In genomic region chr17:29623283-29623647, GRCh38 we compare ENCODE assay signal across 1 cellular context.
TF ChIP-seq lines count a peak whose summit lies in the region.

No MANE protein-coding gene starts in this region.

TF ChIP-seq in IMR-90, 13 proteins besides CTCF, POLR2A, EP300 and RAD21:
- TF ChIP-seq MXI1 (IDR thresholded peaks at IDR 0.05; ENCODE audit: borderline replicate concordance, low read depth, low read length): no peak
- no peak for TF ChIP-seq ELK1 (IDR thresholded peaks at IDR 0.05; ENCODE audit: borderline replicate concordance, low read depth, low read length)
- TF ChIP-seq MAFK (IDR thresholded peaks at IDR 0.05; ENCODE audit: low read depth, low read length): no peak
- TF ChIP-seq RFX5 (IDR thresholded peaks at IDR 0.05; ENCODE audit: low read depth, low read length): no peak
